In genomic region chr9:96429710-96430109, GRCh38 we compare ENCODE assay signal across 19 cellular contexts. TPM values are rescaled to one million over a fixed set of nuclear protein-coding genes. Genes with fewer than 3 reads are reported as not detected.
DNase-seq lines count a peak whose midpoint lies in the region; ATAC-seq, FAIRE-seq and TF ChIP-seq lines count a peak whose summit lies in the region.
"Had no signal": no experiment of that assay in that cellular context is flagged by ENCODE, and none has a peak within 500 bp of the region (broad histone marks: within the 10 kb centered on the region; RNA-seq: fewer than 3 reads in every experiment).

No MANE protein-coding gene starts in this region.

- H3K9ac ChIP-seq in HepG2 (ENCODE audit: insufficient read depth, low read depth, low read length) (no peak overlapping the region), K562 (ENCODE audit: insufficient read depth in 1 of 2, low read depth in 2 of 2, low read length in 2 of 2) (no peak overlapping the region)
- H3K9ac ChIP-seq: BLaER1 treated with 17β-estradiol and CSF1 and Interleukin-3, amounts not matched to agents 10 nM and 100 nM had no signal

- FAIRE-seq in HepG2 (lab: Jason Lieb, UNC), result no peak
- FAIRE-seq in K562 (lab: Jason Lieb, UNC), result no peak
- FAIRE-seq: A549, D721Med, GM12891, GM19239 had no signal

- intact Hi-C loops in HepG2 (cut with micrococcal nuclease; ENCODE audit: unreplicated experiment) (no loop called here), right lobe of liver (cut with DNase I) (no loop called here), K562 (cut with micrococcal nuclease) (no loop called here), Right ventricle myocardium superior (cut with DNase I) (no loop called here)

- H2AFZ ChIP-seq in HepG2 (ENCODE audit: low read length), result no peak overlapping the region
- peak overlapping the region; percentile 59; the same call in 1 of the 2 replicates for H2AFZ ChIP-seq in K562 (ENCODE audit: low read depth, low read length)

- TF ChIP-seq CTCF in HepG2 (CRISPR knock-in tag; IDR thresholded peaks at IDR 0.05) (no peak), right lobe of liver (IDR thresholded peaks at IDR 0.05) (no peak), K562 (IDR thresholded peaks at IDR 0.05 in 2 of 3, conservative IDR thresholded peaks at IDR 0.05 in 1 of 3; ENCODE audit: insufficient read depth in 2 of 3, low read depth in 1 of 3, low read length in 3 of 3) (no peak)

- no peak for TF ChIP-seq RAD21 in HepG2 (CRISPR knock-in tag; IDR thresholded peaks at IDR 0.05)
- no peak for TF ChIP-seq RAD21 in K562 (CRISPR knock-in tag; conservative IDR thresholded peaks at IDR 0.05 in 1 of 2, IDR thresholded peaks at IDR 0.05 in 1 of 2)

- H3K4me3 ChIP-seq in HepG2 (replicated peaks in 1 of 3; ENCODE audit: insufficient read depth in 1 of 3, low read depth in 2 of 3, low read length in 3 of 3) (no peak overlapping the region), right lobe of liver (no peak overlapping the region), K562 (no peak overlapping the region)
- H3K4me3 ChIP-seq: A549; BLaER1 treated with 17β-estradiol and CSF1 and Interleukin-3, amounts not matched to agents 10 nM and 100 nM had no signal

- POLR2A ChIA-PET in HepG2 (lab: Yijun Ruan, JAX) (no interaction called here), K562 (lab: Yijun Ruan, JAX) (no interaction called here)

- CTCF ChIA-PET in HepG2 (lab: Yijun Ruan, JAX; ENCODE audit: low intra/inter-chr PET ratio, low total read pairs) (no interaction called here), K562 (lab: Yijun Ruan, JAX; ENCODE audit: low intra/inter-chr PET ratio) (interaction anchor here (0.6 to 0.7 kb wide), 2 partner anchors 65 to 978 kb away, joined by 3 to 4 read pairs; no protein-coding TSS in a partner anchor)

- H3K4me2 ChIP-seq in HepG2 (ENCODE audit: low read depth, low read length) (0 out of 2 replicates have a peak overlapping the region, but pooled peaks have one; percentile 1), K562 (ENCODE audit: insufficient read depth, low read length) (no peak overlapping the region)
- H3K4me2 ChIP-seq: A549; BLaER1 treated with 17β-estradiol and CSF1 and Interleukin-3, amounts not matched to agents 10 nM and 100 nM had no signal

- H3K4me1 ChIP-seq in HepG2 (ENCODE audit: insufficient read depth, low read length) (peaks cover 31% of the 10 kb centered on the region), right lobe of liver (no peaks in the 10 kb centered on the region), K562 (replicated peaks in 1 of 2; ENCODE audit: control insufficient read depth in 2 of 2, insufficient read depth in 2 of 2, low read length in 2 of 2) (peaks cover 0 to 5% of the 10 kb centered on the region in 2 experiments; a peak in 1 of 5 replicates)
- H3K4me1 ChIP-seq: A549, Caco-2 had no signal

- DNase-seq in HepG2 (ENCODE audit: low spot score) (no peak), right lobe of liver (no peak), K562 (ENCODE audit: extremely low read depth in 1 of 4, low spot score in 3 of 4) (no peak), Right ventricle myocardium superior (no peak), caudate nucleus (lab: John Stamatoyannopoulos, UW) (no peak)
- DNase-seq: AML-193; Caco-2; Calu3; CD4-positive, alpha-beta T cell; CD8-positive, alpha-beta T cell; DMS79 treated with DMSO at 0.1 percent for 48 hours; GF-D8 had no signal

- ATAC-seq in HepG2 (peak; percentile 48; the same call in 2 of the 3 replicates), right lobe of liver (no peak), K562 (no peak), Right ventricle myocardium superior (ENCODE audit: poor library complexity) (no peak)
- ATAC-seq: A549; CD8-positive, alpha-beta T cell had no signal

- H4K20me1 ChIP-seq in HepG2 (ENCODE audit: insufficient read depth, low read length), result no peaks in the 10 kb centered on the region
- no peaks in the 10 kb centered on the region for H4K20me1 ChIP-seq in K562 (replicated peaks; ENCODE audit: control insufficient read depth, insufficient read depth, low read length)
- H4K20me1 ChIP-seq: BLaER1 treated with 17β-estradiol and CSF1 and Interleukin-3, amounts not matched to agents 10 nM and 100 nM had no signal

- TF ChIP-seq EP300 in HepG2 (IDR thresholded peaks at IDR 0.05; ENCODE audit: low read depth in 2 of 2, low read length in 2 of 2) (no peak), HepG2 (CRISPR knock-in tag; IDR thresholded peaks at IDR 0.05; ENCODE audit: borderline replicate concordance) (no peak), K562 (IDR thresholded peaks at IDR 0.05; ENCODE audit: low read length) (no peak)

- H3K36me3 ChIP-seq in HepG2 (replicated peaks in 1 of 2; ENCODE audit: control insufficient read depth in 1 of 2, insufficient read depth in 2 of 2, low read length in 2 of 2) (no peaks in the 10 kb centered on the region), right lobe of liver (no peaks in the 10 kb centered on the region), K562 (ENCODE audit: control insufficient read depth, insufficient read depth, low read length) (no peaks in the 10 kb centered on the region)
- H3K36me3 ChIP-seq: BLaER1 treated with 17β-estradiol and CSF1 and Interleukin-3, amounts not matched to agents 10 nM and 100 nM had no signal

- H3K9me1 ChIP-seq in K562 (ENCODE audit: control insufficient read depth, insufficient read depth, low read length), result no peaks in the 10 kb centered on the region

- H3K27ac ChIP-seq in HepG2 (ENCODE audit: extremely low read length, insufficient read depth, low read length) (no peak overlapping the region), right lobe of liver (no peak overlapping the region), K562 (ENCODE audit: extremely low read depth, low read depth, low read length) (no peak overlapping the region), caudate nucleus (ENCODE audit: low read depth, low read length) (no peak overlapping the region)
- H3K27ac ChIP-seq: 22Rv1; A549; BLaER1 treated with 17β-estradiol and CSF1 and Interleukin-3, amounts not matched to agents 10 nM and 100 nM; C4-2B had no signal

- BruUV-seq in HepG2 (replicated peaks; lab: Mats Ljungman, UMichigan) (no TSS peak), K562 (replicated peaks; lab: Mats Ljungman, UMichigan) (no TSS peak)

- H3K27me3 ChIP-seq in HepG2 (ENCODE audit: control insufficient read depth in 1 of 2, insufficient read depth in 2 of 2, low read length in 2 of 2) (no peaks in the 10 kb centered on the region), right lobe of liver (no peaks in the 10 kb centered on the region), K562 (ENCODE audit: control insufficient read depth in 2 of 2, insufficient read depth in 2 of 2, low read length in 2 of 2) (no peaks in the 10 kb centered on the region)
- H3K27me3 ChIP-seq: BLaER1 treated with 17β-estradiol and CSF1 and Interleukin-3, amounts not matched to agents 10 nM and 100 nM had no signal

- H3K9me3 ChIP-seq in HepG2 (ENCODE audit: low read length) (no peaks in the 10 kb centered on the region), right lobe of liver (no peaks in the 10 kb centered on the region), K562 (replicated peaks; ENCODE audit: control insufficient read depth, insufficient read depth, low read depth, low read length) (no peaks in the 10 kb centered on the region)
- H3K9me3 ChIP-seq: BLaER1 treated with 17β-estradiol and CSF1 and Interleukin-3, amounts not matched to agents 10 nM and 100 nM; Caco-2 had no signal

- in situ Hi-C loops in HepG2 (cut with HindIII; ENCODE audit: extremely low pct_ligation_motif_present, low pct_unique_long_range_greater_than_20kb) (no loop called here), K562 (cut with MboI) (loop anchor here (25.0 kb wide), 1 partner anchor 233 kb away; the partner anchor contains the start of gene PRXL2C)

- no peak for TF ChIP-seq POLR2A in HepG2 (IDR thresholded peaks at IDR 0.05; ENCODE audit: insufficient read depth in 1 of 2, low read depth in 2 of 2, low read length in 2 of 2)
- no peak for TF ChIP-seq POLR2A in right lobe of liver (IDR thresholded peaks at IDR 0.05)
- no peak for TF ChIP-seq POLR2A in K562 (conservative IDR thresholded peaks at IDR 0.05)

- H3K79me2 ChIP-seq in HepG2 (ENCODE audit: insufficient read depth, low read length) (no peaks in the 10 kb centered on the region), K562 (ENCODE audit: control insufficient read depth, insufficient read depth, low read length) (no peaks in the 10 kb centered on the region)

RNA-seq across cellular contexts. Expression of gene ZNF367, which starts 11.5 kb away (rescaled TPM):
- 7.7 and 8.1 TPM in 2 replicates for total RNA-seq in HepG2 (2016; rRNA removed; fragmentation: Illumina TruSeq; extraction: Trizol)
- total RNA-seq in HepG2 (2016; cell fraction: cytosol; rRNA removed; fragmentation: Illumina TruSeq; extraction: Trizol; ENCODE audit: low read depth), result 1.2 TPM in 2 replicates
- 8.0 and 8.1 TPM in 2 replicates for total RNA-seq in HepG2 (2016; cell fraction: insoluble cytoplasmic fraction; rRNA removed; fragmentation: Illumina TruSeq; extraction: Trizol)
- 3.0 and 4.0 TPM in 2 replicates for total RNA-seq in HepG2 (2016; cell fraction: membrane; rRNA removed; fragmentation: Illumina TruSeq; extraction: Trizol)
- total RNA-seq in HepG2 (2016; cell fraction: nucleus; rRNA removed; fragmentation: Illumina TruSeq; extraction: Trizol), result 10.3 and 11.5 TPM in 2 replicates
- 1.8 and 2.9 TPM in 2 replicates for polyA plus RNA-seq in HepG2 (2011; rRNA removed)
- 1.1 TPM in 2 replicates for polyA plus RNA-seq in HepG2 (2011; cell fraction: cytosol; rRNA removed)
- 2.0 and 3.3 TPM in 2 replicates for polyA plus RNA-seq in HepG2 (2011; cell fraction: nucleus; rRNA removed)
- 2.5 and 4.6 TPM in 2 replicates for polyA plus RNA-seq in HepG2 (2012)
- polyA plus RNA-seq in HepG2 (2016; cell fraction: cytosol; fragmentation: Illumina TruSeq; extraction: Trizol; ENCODE audit: low read depth), result 0.44 and 0.57 TPM in 2 replicates
- 7.1 and 7.8 TPM in 2 replicates for polyA plus RNA-seq in HepG2 (2016; cell fraction: insoluble cytoplasmic fraction; fragmentation: Illumina TruSeq; extraction: Trizol; ENCODE audit: low read depth)
- 1.4 and 1.7 TPM in 2 replicates for polyA plus RNA-seq in HepG2 (2016; cell fraction: membrane; fragmentation: Illumina TruSeq; extraction: Trizol; ENCODE audit: low read depth)
- polyA plus RNA-seq in HepG2 (2016; cell fraction: nucleus; fragmentation: Illumina TruSeq; extraction: Trizol; ENCODE audit: insufficient read depth, low read depth), result 19.1 and 20.1 TPM in 2 replicates
- polyA minus RNA-seq in HepG2 (2011; rRNA and poly(A)+ RNA removed; ENCODE audit: low replicate concordance), result 2.3 and 10.9 TPM in 2 replicates
- 1.8 and 2.5 TPM in 2 replicates for polyA minus RNA-seq in HepG2 (2011; cell fraction: cytosol; rRNA and poly(A)+ RNA removed)
- polyA minus RNA-seq in HepG2 (2011; cell fraction: nucleus; rRNA and poly(A)+ RNA removed), result 3.4 and 5.7 TPM in 2 replicates
- 1 to 10 TPM in 5 of 6 experiments, under 1 TPM in 1; 0.73 to 9.2 (median 2.6) TPM for total RNA-seq in right lobe of liver
- total RNA-seq in K562 (2011; cell fraction: chromatin; rRNA removed; ENCODE audit: low replicate concordance), result 5.9 and 11.7 TPM in 2 replicates
- total RNA-seq in K562 (2011; cell fraction: nucleolus; rRNA removed), result 5.3 and 6.2 TPM in 2 replicates
- 7.2 and 10.0 TPM in 2 replicates for total RNA-seq in K562 (2011; cell fraction: nucleoplasm; rRNA removed)
- 12.4 and 13.2 TPM in 2 replicates for total RNA-seq in K562 (2014; rRNA removed)
- 11.8 and 13.2 TPM in 2 replicates for total RNA-seq in K562 (2014; rRNA removed; fragmentation: Illumina TruSeq; extraction: Trizol)
- total RNA-seq in K562 (2015; rRNA removed; fragmentation: Illumina TruSeq; extraction: Trizol), result 12.6 and 14.4 TPM in 2 replicates
- total RNA-seq in K562 (2021), result 13.1 and 13.2 TPM in 2 replicates
- 7.3 and 9.1 TPM in 2 replicates for polyA plus RNA-seq in K562 (2011; rRNA removed)
- 3.0 and 3.3 TPM in 2 replicates for polyA plus RNA-seq in K562 (2011; cell fraction: cytosol; rRNA removed)
- polyA plus RNA-seq in K562 (2011; cell fraction: nucleus; rRNA removed), result 6.6 and 7.8 TPM in 2 replicates
- 6.5 and 7.2 TPM in 2 replicates for polyA plus RNA-seq in K562 (2012)
- 9.4 and 10.0 TPM in 2 replicates for polyA plus RNA-seq in K562 (2014; fragmentation: Illumina TruSeq; extraction: Trizol)
- polyA plus RNA-seq in K562 (2014; fragmentation: Nextera tagmentation; extraction: Ambion mirVana), result 1 to 10 TPM; 2.7 TPM
- polyA plus RNA-seq in K562 (2014; rRNA removed), result 9.9 and 10.8 TPM in 2 replicates
- 5.4 and 6.1 TPM in 2 replicates for polyA minus RNA-seq in K562 (2011; rRNA and poly(A)+ RNA removed)
- polyA minus RNA-seq in K562 (2011; cell fraction: cytosol; rRNA and poly(A)+ RNA removed), result 3.6 TPM in 2 replicates
- 6.5 and 6.6 TPM in 2 replicates for polyA minus RNA-seq in K562 (2011; cell fraction: nucleus; rRNA and poly(A)+ RNA removed)
- total RNA-seq in Right ventricle myocardium superior, result 4.3 TPM

RNA-seq across cellular contexts. Expression of gene HABP4, which starts 20.3 kb away (rescaled TPM):
- total RNA-seq in HepG2 (2016; rRNA removed; fragmentation: Illumina TruSeq; extraction: Trizol) (14.3 and 16.9 TPM in 2 replicates), right lobe of liver (1 to 10 TPM; 1.4 to 6.2 (median 4.7) TPM), K562 (2014; rRNA removed) (1.9 and 2.0 TPM in 2 replicates), K562 (2014; rRNA removed; fragmentation: Illumina TruSeq; extraction: Trizol) (1.8 and 2.0 TPM in 2 replicates), K562 (2015; rRNA removed; fragmentation: Illumina TruSeq; extraction: Trizol) (1.3 and 1.9 TPM in 2 replicates), K562 (2021) (1.9 and 2.1 TPM in 2 replicates), Right ventricle myocardium superior (22.8 TPM)
- 18.4 and 20.8 TPM in 2 replicates for total RNA-seq in HepG2 (2016; cell fraction: cytosol; rRNA removed; fragmentation: Illumina TruSeq; extraction: Trizol; ENCODE audit: low read depth)
- 15.7 TPM in 2 replicates for total RNA-seq in HepG2 (2016; cell fraction: insoluble cytoplasmic fraction; rRNA removed; fragmentation: Illumina TruSeq; extraction: Trizol)
- 19.9 and 20.6 TPM in 2 replicates for total RNA-seq in HepG2 (2016; cell fraction: membrane; rRNA removed; fragmentation: Illumina TruSeq; extraction: Trizol)
- 7.3 and 8.2 TPM in 2 replicates for total RNA-seq in HepG2 (2016; cell fraction: nucleus; rRNA removed; fragmentation: Illumina TruSeq; extraction: Trizol)
- polyA plus RNA-seq in HepG2 (2011; rRNA removed) (21.7 and 26.6 TPM in 2 replicates), K562 (2011; rRNA removed) (1.4 and 2.2 TPM in 2 replicates), K562 (2014; fragmentation: Illumina TruSeq; extraction: Trizol) (1.1 and 2.0 TPM in 2 replicates), K562 (2014; fragmentation: Nextera tagmentation; extraction: Ambion mirVana) (under 1 TPM; 0.38 to 0.52 TPM), K562 (2014; rRNA removed) (2.4 and 3.4 TPM in 2 replicates)
- 20.8 and 23.4 TPM in 2 replicates for polyA plus RNA-seq in HepG2 (2011; cell fraction: cytosol; rRNA removed)
- polyA plus RNA-seq in HepG2 (2011; cell fraction: nucleus; rRNA removed), result 12.7 and 13.6 TPM in 2 replicates
- polyA plus RNA-seq in HepG2 (2012), result 42.1 and 46.6 TPM in 2 replicates
- polyA plus RNA-seq in HepG2 (2016; cell fraction: cytosol; fragmentation: Illumina TruSeq; extraction: Trizol; ENCODE audit: low read depth), result 13.3 and 14.9 TPM in 2 replicates
- 23.9 and 25.8 TPM in 2 replicates for polyA plus RNA-seq in HepG2 (2016; cell fraction: insoluble cytoplasmic fraction; fragmentation: Illumina TruSeq; extraction: Trizol; ENCODE audit: low read depth)
- polyA plus RNA-seq in HepG2 (2016; cell fraction: membrane; fragmentation: Illumina TruSeq; extraction: Trizol; ENCODE audit: low read depth), result 20.6 and 21.6 TPM in 2 replicates
- 23.5 and 25.3 TPM in 2 replicates for polyA plus RNA-seq in HepG2 (2016; cell fraction: nucleus; fragmentation: Illumina TruSeq; extraction: Trizol; ENCODE audit: insufficient read depth, low read depth)
- 1.4 and 6.0 TPM in 2 replicates for polyA minus RNA-seq in HepG2 (2011; rRNA and poly(A)+ RNA removed; ENCODE audit: low replicate concordance)
- 9.7 and 10.0 TPM in 2 replicates for polyA minus RNA-seq in HepG2 (2011; cell fraction: cytosol; rRNA and poly(A)+ RNA removed)
- 10.3 and 10.7 TPM in 2 replicates for polyA minus RNA-seq in HepG2 (2011; cell fraction: nucleus; rRNA and poly(A)+ RNA removed)
- total RNA-seq in K562 (2011; cell fraction: chromatin; rRNA removed; ENCODE audit: low replicate concordance), result 0.81 and 2.5 TPM in 2 replicates
- total RNA-seq in K562 (2011; cell fraction: nucleolus; rRNA removed), result 0.66 and 0.83 TPM in 2 replicates
- total RNA-seq in K562 (2011; cell fraction: nucleoplasm; rRNA removed), result 1.8 and 2.4 TPM in 2 replicates
- polyA plus RNA-seq in K562 (2011; cell fraction: cytosol; rRNA removed), result 0.42 and 1.8 TPM in 2 replicates
- polyA plus RNA-seq in K562 (2011; cell fraction: nucleus; rRNA removed), result 0.85 and 1.7 TPM in 2 replicates
- 3.0 and 3.6 TPM in 2 replicates for polyA plus RNA-seq in K562 (2012)
- polyA minus RNA-seq in K562 (2011; rRNA and poly(A)+ RNA removed), result 0.70 and 1.3 TPM in 2 replicates
- polyA minus RNA-seq in K562 (2011; cell fraction: cytosol; rRNA and poly(A)+ RNA removed), result 0.29 and 0.73 TPM in 2 replicates
- polyA minus RNA-seq in K562 (2011; cell fraction: nucleus; rRNA and poly(A)+ RNA removed), result 0.13 and 0.56 TPM in 2 replicates

RNA-seq across cellular contexts. Expression of gene SLC35D2, which starts 46.2 kb away (rescaled TPM):
- total RNA-seq in HepG2 (2016; rRNA removed; fragmentation: Illumina TruSeq; extraction: Trizol) (59.6 and 96.2 TPM in 2 replicates), right lobe of liver (10 to 100 TPM; 28.9 to 48.1 (median 34.3) TPM), K562 (2014; rRNA removed) (7.9 and 8.0 TPM in 2 replicates), K562 (2014; rRNA removed; fragmentation: Illumina TruSeq; extraction: Trizol) (11.8 and 13.9 TPM in 2 replicates), K562 (2015; rRNA removed; fragmentation: Illumina TruSeq; extraction: Trizol) (12.9 and 13.2 TPM in 2 replicates), K562 (2021) (10.6 and 11.7 TPM in 2 replicates), Right ventricle myocardium superior (13.5 TPM)
- total RNA-seq in HepG2 (2016; cell fraction: cytosol; rRNA removed; fragmentation: Illumina TruSeq; extraction: Trizol; ENCODE audit: low read depth), result 187 and 190 TPM in 2 replicates
- total RNA-seq in HepG2 (2016; cell fraction: insoluble cytoplasmic fraction; rRNA removed; fragmentation: Illumina TruSeq; extraction: Trizol), result 58.0 and 98.8 TPM in 2 replicates
- 218 and 226 TPM in 2 replicates for total RNA-seq in HepG2 (2016; cell fraction: membrane; rRNA removed; fragmentation: Illumina TruSeq; extraction: Trizol)
- total RNA-seq in HepG2 (2016; cell fraction: nucleus; rRNA removed; fragmentation: Illumina TruSeq; extraction: Trizol), result 63.3 and 75.6 TPM in 2 replicates
- polyA plus RNA-seq in HepG2 (2011; rRNA removed) (97.4 and 103 TPM in 2 replicates), K562 (2011; rRNA removed) (11.2 and 14.9 TPM in 2 replicates), K562 (2014; fragmentation: Illumina TruSeq; extraction: Trizol) (12.1 and 12.7 TPM in 2 replicates), K562 (2014; fragmentation: Nextera tagmentation; extraction: Ambion mirVana) (1 to 10 TPM; 2.9 to 3.2 TPM), K562 (2014; rRNA removed) (9.0 and 14.1 TPM in 2 replicates)
- 70.4 and 119 TPM in 2 replicates for polyA plus RNA-seq in HepG2 (2011; cell fraction: cytosol; rRNA removed)
- polyA plus RNA-seq in HepG2 (2011; cell fraction: nucleus; rRNA removed), result 52.2 and 66.4 TPM in 2 replicates
- polyA plus RNA-seq in HepG2 (2012), result 137 and 167 TPM in 2 replicates
- 214 and 245 TPM in 2 replicates for polyA plus RNA-seq in HepG2 (2016; cell fraction: cytosol; fragmentation: Illumina TruSeq; extraction: Trizol; ENCODE audit: low read depth)
- polyA plus RNA-seq in HepG2 (2016; cell fraction: insoluble cytoplasmic fraction; fragmentation: Illumina TruSeq; extraction: Trizol; ENCODE audit: low read depth), result 71.1 and 77.0 TPM in 2 replicates
- polyA plus RNA-seq in HepG2 (2016; cell fraction: membrane; fragmentation: Illumina TruSeq; extraction: Trizol; ENCODE audit: low read depth), result 233 and 237 TPM in 2 replicates
- polyA plus RNA-seq in HepG2 (2016; cell fraction: nucleus; fragmentation: Illumina TruSeq; extraction: Trizol; ENCODE audit: insufficient read depth, low read depth), result 115 and 125 TPM in 2 replicates
- 5.1 and 25.0 TPM in 2 replicates for polyA minus RNA-seq in HepG2 (2011; rRNA and poly(A)+ RNA removed; ENCODE audit: low replicate concordance)
- polyA minus RNA-seq in HepG2 (2011; cell fraction: cytosol; rRNA and poly(A)+ RNA removed), result 50.7 and 55.5 TPM in 2 replicates
- polyA minus RNA-seq in HepG2 (2011; cell fraction: nucleus; rRNA and poly(A)+ RNA removed), result 68.4 and 80.7 TPM in 2 replicates
- 10.4 and 12.2 TPM in 2 replicates for total RNA-seq in K562 (2011; cell fraction: chromatin; rRNA removed; ENCODE audit: low replicate concordance)
- total RNA-seq in K562 (2011; cell fraction: nucleolus; rRNA removed), result 7.6 and 8.5 TPM in 2 replicates
- 13.0 and 19.7 TPM in 2 replicates for total RNA-seq in K562 (2011; cell fraction: nucleoplasm; rRNA removed)
- polyA plus RNA-seq in K562 (2011; cell fraction: cytosol; rRNA removed), result 8.2 and 13.3 TPM in 2 replicates
- 8.4 and 9.7 TPM in 2 replicates for polyA plus RNA-seq in K562 (2011; cell fraction: nucleus; rRNA removed)
- polyA plus RNA-seq in K562 (2012), result 14.5 and 32.7 TPM in 2 replicates
- polyA minus RNA-seq in K562 (2011; rRNA and poly(A)+ RNA removed), result 8.9 and 9.0 TPM in 2 replicates
- 5.2 and 5.9 TPM in 2 replicates for polyA minus RNA-seq in K562 (2011; cell fraction: cytosol; rRNA and poly(A)+ RNA removed)
- 2.2 and 4.7 TPM in 2 replicates for polyA minus RNA-seq in K562 (2011; cell fraction: nucleus; rRNA and poly(A)+ RNA removed)

Comparison
In these comparisons a context has a peak if more than half of its experiments do, and no peak if none do; other contexts are left out.
1. Of the 241 proteins assayed by ChIP-seq in both HepG2 and K562: peak only in HepG2: BCL6, CEBPB, CEBPG, FOXA3, FOXK1, GATAD2A and 8 more; only in K562: none; in both: none; in neither: 224; mixed calls (peak in some experiments, not most) for 3.